In genomic region chr10:24617771-24618396, GRCh38 we compare ENCODE assay signal across 8 cellular contexts.
DNase-seq lines count a peak whose midpoint lies in the region; ATAC-seq and TF ChIP-seq lines count a peak whose summit lies in the region.

No MANE protein-coding gene starts in this region.

- ATAC-seq in GM19463 (IDR thresholded peaks at IDR 0.05; ENCODE audit: unreplicated experiment), result peak; percentile 57

- H3K36me3 Mint-ChIP-seq in nephron progenitor cell (ENCODE audit: low read depth), result peaks cover 43% of the 10 kb centered on the region

- intact Hi-C loops in vagina (cut with DNase I), result no loop called here

- H3K27me3 Mint-ChIP-seq in nephron progenitor cell (ENCODE audit: low read depth, poor library complexity), result no peaks in the 10 kb centered on the region

- peak; percentile 27 for DNase-seq in NCI-H1694 treated with DMSO at 0.1 percent for 48 hours (lab: John Stamatoyannopoulos, UW)
- DNase-seq in activated CD8-positive, alpha-beta memory T cell treated with anti-CD3 and anti-CD28 coated beads for 24 hours, result peak; percentile 67
- DNase-seq in erythroblast (lab: John Stamatoyannopoulos, UW), result peak; percentile 74 to 83
- DNase-seq in nephron progenitor cell, result peak; percentile 69
- DNase-seq in vagina (ENCODE audit: extremely low spot score in 2 of 2), result no peak
- DNase-seq in NCI-H345 treated with DMSO at 0.1 percent for 48 hours (lab: John Stamatoyannopoulos, UW; ENCODE audit: unreplicated experiment), result no peak

- H3K4me3 ChIP-seq in vagina, result no peak overlapping the region

- H3K36me3 ChIP-seq in vagina, result peaks cover 0 to 4% of the 10 kb centered on the region in 2 donors

- TF ChIP-seq CTCF in C4-2B (conservative IDR thresholded peaks at IDR 0.05) (peak; percentile 98), nephron progenitor cell (IDR thresholded peaks at IDR 0.05) (peak; percentile 92), vagina (IDR thresholded peaks at IDR 0.05) (peak in 2 of 3 experiments; percentile 36 to 55)

- H3K27ac ChIP-seq in C4-2B (no peak overlapping the region), vagina (no peak overlapping the region)

- no peaks in the 10 kb centered on the region for H3K4me1 ChIP-seq in vagina

- no peak overlapping the region for H3K4me3 Mint-ChIP-seq in nephron progenitor cell

- TF ChIP-seq POLR2A in erythroblast (IDR thresholded peaks at IDR 0.05; ENCODE audit: low read length) (no peak), vagina (IDR thresholded peaks at IDR 0.05) (no peak)

- H3K9me3 Mint-ChIP-seq in nephron progenitor cell, result no peaks in the 10 kb centered on the region

- no peaks in the 10 kb centered on the region for H3K9me3 ChIP-seq in vagina

- H3K27ac Mint-ChIP-seq in nephron progenitor cell, result peak overlapping the region; percentile 12

- peaks cover 17% of the 10 kb centered on the region for H3K4me1 Mint-ChIP-seq in nephron progenitor cell

- no peaks in the 10 kb centered on the region for H3K27me3 ChIP-seq in vagina

Comparison
In these comparisons a context has a peak if more than half of its experiments do, and no peak if none do; other contexts are left out.
1. CTCF ChIP-seq: peak in every context shown above with its lines; median percentile 98 in C4-2B; 92 in nephron progenitor cell; 46 in vagina.
2. DNase-seq: peak in NCI-H1694 treated with DMSO at 0.1 percent for 48 hours (single experiment), activated CD8-positive, alpha-beta memory T cell treated with anti-CD3 and anti-CD28 coated beads for 24 hours (single experiment), erythroblast (2 of 2) and nephron progenitor cell (single experiment); none in vagina (0 of 2) and NCI-H345 treated with DMSO at 0.1 percent for 48 hours (single experiment).